12 cellular contexts compared by ENCODE assay signal in genomic region chr21:43758132-43758619, GRCh38. TPM values are rescaled to one million over a fixed set of nuclear protein-coding genes. Genes with fewer than 3 reads are reported as not detected.
DNase-seq lines count a peak whose midpoint lies in the region; ATAC-seq and TF ChIP-seq lines count a peak whose summit lies in the region.
"Had no signal": no experiment of that assay in that cellular context is flagged by ENCODE, and none has a peak within 500 bp of the region (broad histone marks: within the 10 kb centered on the region; RNA-seq: fewer than 3 reads in every experiment).

No MANE protein-coding gene starts in this region.

- no peaks in the 10 kb centered on the region for H3K27me3 Mint-ChIP-seq in activated CD8-positive, alpha-beta memory T cell treated with anti-CD3 and anti-CD28 coated beads, Interleukin-2, amount 10 ng/mL, durations not matched to agents 7 days and 5 days
- H3K27me3 Mint-ChIP-seq: memory B cell had no signal

- no peak overlapping the region for H3K27ac Mint-ChIP-seq in activated CD8-positive, alpha-beta memory T cell treated with anti-CD3 and anti-CD28 coated beads, Interleukin-2, amount 10 ng/mL, durations not matched to agents 7 days and 5 days
- H3K27ac Mint-ChIP-seq: memory B cell had no signal

- H3K4me3 ChIP-seq in A673 (ENCODE audit: low read depth, low read length, poor library complexity, severe bottlenecking) (no peak overlapping the region), adrenal gland (peak overlapping the region in 2 of 4 donors; percentile 8 to 9), fibroblast of pulmonary artery (replicated peaks; ENCODE audit: low read depth, low read length) (peak overlapping the region; percentile 35)

- H3K36me3 ChIP-seq in A673 (ENCODE audit: insufficient read depth, low read length, poor library complexity, severe bottlenecking) (peaks cover 20% of the 10 kb centered on the region), adrenal gland (replicated peaks in 1 of 2) (peaks cover 0 to 61% of the 10 kb centered on the region in 2 donors)

- no peak overlapping the region for H3K4me3 Mint-ChIP-seq in activated CD8-positive, alpha-beta memory T cell treated with anti-CD3 and anti-CD28 coated beads, Interleukin-2, amount 10 ng/mL, durations not matched to agents 7 days and 5 days
- H3K4me3 Mint-ChIP-seq: memory B cell had no signal

- peak; percentile 42 for ATAC-seq in omental fat pad (ENCODE audit: low FRiP score)
- no peak for ATAC-seq in HG03442 (IDR thresholded peaks at IDR 0.05; ENCODE audit: unreplicated experiment)
- no peak for ATAC-seq in activated CD8-positive, alpha-beta memory T cell treated with anti-CD3 and anti-CD28 coated beads, Interleukin-2, amount 10 ng/mL, durations not matched to agents 7 days and 5 days
- ATAC-seq in GM19463 (IDR thresholded peaks at IDR 0.05; ENCODE audit: unreplicated experiment), result no peak

- TF ChIP-seq POLR2A in adrenal gland (IDR thresholded peaks at IDR 0.05), result peak in 1 of 2 donors; percentile 15

- CTCF ChIA-PET in A673 (lab: Charles Lee), result no interaction called here
- CTCF ChIA-PET in activated CD8-positive, alpha-beta memory T cell treated with anti-CD3 and anti-CD28 coated beads, Interleukin-2, amount 10 ng/mL, durations not matched to agents 7 days and 5 days (lab: Charles Lee), result interaction anchor here (1.7 kb wide), 1 partner anchor 30 kb away, joined by 6 read pairs; no protein-coding TSS in a partner anchor

- DNase-seq in A673 (ENCODE audit: low spot score) (no peak), adrenal gland (peak in 6 of 7 donors; percentile 53 to 71 (median 66)), fibroblast of pulmonary artery (ENCODE audit: low read depth) (peak; percentile 84), omental fat pad (ENCODE audit: low spot score) (no peak), GOT3 (lab: John Stamatoyannopoulos, UW) (no peak)
- no peak for DNase-seq in activated CD8-positive, alpha-beta memory T cell treated with anti-CD3 and anti-CD28 coated beads, Interleukin-2, amount 10 ng/mL, durations not matched to agents 7 days and 5 days
- DNase-seq: NCI-H187 treated with DMSO at 0.1 percent for 48 hours, SHP77 treated with DMSO at 0.1 percent for 48 hours had no signal

- WGBS in adrenal gland, 4 donors, result 28 to 39% (median 35%) methylated on average over 12 to 18 of the region's 18 CpGs

- no TSS peak for BruUV-seq in A673 (replicated peaks; lab: Mats Ljungman, UMichigan)

- POLR2A ChIA-PET in A673 (lab: Charles Lee; ENCODE audit: low non-redundant PET), result interaction anchor here (0.5 kb wide), 1 partner anchor 103 kb away, joined by 3 read pairs; no protein-coding TSS in a partner anchor

- no peaks in the 10 kb centered on the region for H3K4me1 Mint-ChIP-seq in activated CD8-positive, alpha-beta memory T cell treated with anti-CD3 and anti-CD28 coated beads, Interleukin-2, amount 10 ng/mL, durations not matched to agents 7 days and 5 days
- H3K4me1 Mint-ChIP-seq: memory B cell had no signal

- H3K9me3 ChIP-seq in A673 (ENCODE audit: low read depth, low read length, poor library complexity, severe bottlenecking) (no peaks in the 10 kb centered on the region), adrenal gland (replicated peaks in 1 of 3) (no peaks in the 10 kb centered on the region)

- peak overlapping the region; percentile 59 for H3K27ac ChIP-seq in A673 (ENCODE audit: low read depth, low read length, poor library complexity, severe bottlenecking)
- peak overlapping the region; percentile 26 to 82 (median 36) for H3K27ac ChIP-seq in adrenal gland
- H3K27ac ChIP-seq: HL-60 had no signal

- intact Hi-C loops in A673 (cut with micrococcal nuclease; ENCODE audit: unreplicated experiment), result no loop called here
- intact Hi-C loops in adrenal gland (cut with DNase I), result no loop called here

- H3K27me3 ChIP-seq in A673 (replicated peaks; ENCODE audit: insufficient read depth, low read depth, low read length, poor library complexity) (no peaks in the 10 kb centered on the region), adrenal gland (no peaks in the 10 kb centered on the region)

- no peaks in the 10 kb centered on the region for H3K9me3 Mint-ChIP-seq in activated CD8-positive, alpha-beta memory T cell treated with anti-CD3 and anti-CD28 coated beads, Interleukin-2, amount 10 ng/mL, durations not matched to agents 7 days and 5 days (ENCODE audit: low read depth)
- H3K9me3 Mint-ChIP-seq: memory B cell had no signal

- H3K36me3 Mint-ChIP-seq in activated CD8-positive, alpha-beta memory T cell treated with anti-CD3 and anti-CD28 coated beads, Interleukin-2, amount 10 ng/mL, durations not matched to agents 7 days and 5 days, result peaks cover 9% of the 10 kb centered on the region

- no peak for TF ChIP-seq CTCF in A673 (conservative IDR thresholded peaks at IDR 0.05; ENCODE audit: low read depth, low read length)
- TF ChIP-seq CTCF in adrenal gland (IDR thresholded peaks at IDR 0.05), result peak in 1 of 6 experiments; percentile 3
- TF ChIP-seq CTCF in fibroblast of pulmonary artery (IDR thresholded peaks at IDR 0.05; ENCODE audit: low read length, missing control alignments), result no peak
- no peak for TF ChIP-seq CTCF in omental fat pad (IDR thresholded peaks at IDR 0.05)

- H3K4me1 ChIP-seq in A673 (ENCODE audit: insufficient read depth, low read length, poor library complexity, severe bottlenecking) (peaks cover 11% of the 10 kb centered on the region), adrenal gland (replicated peaks in 1 of 2) (peaks cover 6 to 21% of the 10 kb centered on the region in 2 donors)

RNA-seq across cellular contexts. Expression of gene CSTB, which starts 17.9 kb away (rescaled TPM):
- total RNA-seq in A673 (2021) (44.1 and 55.9 TPM in 2 replicates), adrenal gland (10 to 100 TPM in 7 of 8 donors, 1 to 10 TPM in 1; 9.5 to 72.0 (median 39.4) TPM), omental fat pad (10 to 100 TPM in 3 of 4 donors, 1 to 10 TPM in 1; 8.0 to 27.9 (median 17.7) TPM)
- 100 to 1,000 TPM; 116 to 143 (median 127) TPM for polyA plus RNA-seq in adrenal gland
- total RNA-seq in activated CD8-positive, alpha-beta memory T cell treated with anti-CD3 and anti-CD28 coated beads, Interleukin-2, amount 10 ng/mL, durations not matched to agents 7 days and 5 days, result 10 to 100 TPM; 44.2 to 47.4 TPM

RNA-seq across cellular contexts. Expression of gene RRP1, which starts 31.2 kb away (rescaled TPM):
- total RNA-seq in A673 (2021), result 72.5 and 86.4 TPM in 2 replicates
- 10 to 100 TPM; 12.8 to 24.6 (median 19.8) TPM for total RNA-seq in adrenal gland
- polyA plus RNA-seq in adrenal gland, result 10 to 100 TPM; 16.5 to 29.8 (median 22.9) TPM
- total RNA-seq in omental fat pad, result 10 to 100 TPM; 22.0 to 66.8 (median 25.4) TPM
- 10 to 100 TPM; 37.7 to 45.2 TPM for total RNA-seq in activated CD8-positive, alpha-beta memory T cell treated with anti-CD3 and anti-CD28 coated beads, Interleukin-2, amount 10 ng/mL, durations not matched to agents 7 days and 5 days

RNA-seq across cellular contexts. Expression of gene PDXK, which starts 39.2 kb away (rescaled TPM):
- 114 and 116 TPM in 2 replicates for total RNA-seq in A673 (2021)
- total RNA-seq in adrenal gland, result 100 to 1,000 TPM in 5 of 8 donors, 10 to 100 TPM in 3; 75.3 to 202 (median 123) TPM
- polyA plus RNA-seq in adrenal gland, result 10 to 100 TPM; 76.8 to 98.0 (median 92.5) TPM
- total RNA-seq in omental fat pad, result 100 to 1,000 TPM in 2 of 4 donors, 10 to 100 TPM in 2; 58.8 to 111 (median 93.5) TPM
- 10 to 100 TPM; 95.3 to 99.6 TPM for total RNA-seq in activated CD8-positive, alpha-beta memory T cell treated with anti-CD3 and anti-CD28 coated beads, Interleukin-2, amount 10 ng/mL, durations not matched to agents 7 days and 5 days

Comparison
In these comparisons a context has a peak if more than half of its experiments do, and no peak if none do; other contexts are left out.
1. DNase-seq: peak in adrenal gland (6 of 7) and fibroblast of pulmonary artery (single experiment); none in A673 (single experiment), omental fat pad (single experiment), activated CD8-positive, alpha-beta memory T cell treated with anti-CD3 and anti-CD28 coated beads, Interleukin-2, amount 10 ng/mL, durations not matched to agents 7 days and 5 days (single experiment) and GOT3 (single experiment).